Comparison of ENCODE assay signal across 1 cellular context in genomic region chr6:167559675-167560479, GRCh38.
TF ChIP-seq lines count a peak whose summit lies in the region.

No MANE protein-coding gene starts in this region.

TF ChIP-seq in HepG2, 621 proteins besides CTCF, POLR2A, EP300 and RAD21 (continued from another document and continues in another):
- TF ChIP-seq ZNF142 (CRISPR knock-in tag; IDR thresholded peaks at IDR 0.05), result no peak
- TF ChIP-seq CSRNP1 (CRISPR knock-in tag; IDR thresholded peaks at IDR 0.05), result 0 out of 2 replicates have a peak, but pooled peaks have one; percentile 54
- no peak for TF ChIP-seq ZNF841 (CRISPR knock-in tag; IDR thresholded peaks at IDR 0.05; ENCODE audit: borderline replicate concordance)
- no peak for TF ChIP-seq PTBP1 (IDR thresholded peaks at IDR 0.05; ENCODE audit: low read depth, low read length, poor library complexity, severe bottlenecking)
- peak; percentile 76 for TF ChIP-seq RARA (CRISPR knock-in tag; IDR thresholded peaks at IDR 0.05)
- TF ChIP-seq ZFX (CRISPR knock-in tag; IDR thresholded peaks at IDR 0.05; ENCODE audit: low read depth), result peak; percentile 63
- no peak for TF ChIP-seq BCL3 (CRISPR knock-in tag; IDR thresholded peaks at IDR 0.05)
- TF ChIP-seq MEF2D (CRISPR knock-in tag; IDR thresholded peaks at IDR 0.05), result peak; percentile 74; the same call in 1 of the 2 replicates
- TF ChIP-seq MEIS2 (CRISPR knock-in tag; IDR thresholded peaks at IDR 0.05), result 0 out of 2 replicates have a peak, but pooled peaks have one; percentile 19
- no peak for TF ChIP-seq HOXA7 (CRISPR knock-in tag; IDR thresholded peaks at IDR 0.05)
- no peak for TF ChIP-seq CREB1 (IDR thresholded peaks at IDR 0.05)
- no peak for TF ChIP-seq CREB1 (CRISPR knock-in tag; IDR thresholded peaks at IDR 0.05)
- no peak for TF ChIP-seq SKIL (CRISPR knock-in tag; IDR thresholded peaks at IDR 0.05; ENCODE audit: borderline replicate concordance)
- TF ChIP-seq FLYWCH1 (CRISPR knock-in tag; IDR thresholded peaks at IDR 0.05), result no peak
- TF ChIP-seq NCOR1 (IDR thresholded peaks at IDR 0.05; ENCODE audit: borderline replicate concordance, low read length), result peak; percentile 87
- peak; percentile 48 for TF ChIP-seq DPF2 (CRISPR knock-in tag; IDR thresholded peaks at IDR 0.05; ENCODE audit: borderline replicate concordance, low read depth)
- TF ChIP-seq ATF3 (CRISPR knock-in tag; IDR thresholded peaks at IDR 0.05), result peak; percentile 70; the same call in 1 of the 2 replicates
- peak; percentile 96 for TF ChIP-seq ZNF687 (CRISPR knock-in tag; IDR thresholded peaks at IDR 0.05)
- peak; percentile 82 for TF ChIP-seq PITX1 (CRISPR knock-in tag; IDR thresholded peaks at IDR 0.05)
- TF ChIP-seq YEATS4 (CRISPR knock-in tag; IDR thresholded peaks at IDR 0.05; ENCODE audit: borderline replicate concordance), result peak; percentile 86
- 0 out of 2 replicates have a peak, but pooled peaks have one; percentile 35 for TF ChIP-seq MXD3 (CRISPR knock-in tag; IDR thresholded peaks at IDR 0.05)
- no peak for TF ChIP-seq BCLAF1 (IDR thresholded peaks at IDR 0.05)
- TF ChIP-seq ZKSCAN1 (IDR thresholded peaks at IDR 0.05; ENCODE audit: low read length), result no peak
- no peak; the same call in none of the 2 replicates for TF ChIP-seq ZNF512 (CRISPR knock-in tag; IDR thresholded peaks at IDR 0.05)
- TF ChIP-seq ZNF609 (CRISPR knock-in tag; IDR thresholded peaks at IDR 0.05; ENCODE audit: borderline replicate concordance), result peak; percentile 81
- peak; percentile 63; the same call in 1 of the 2 replicates for TF ChIP-seq ZSCAN22 (CRISPR knock-in tag; IDR thresholded peaks at IDR 0.05)
